ENCODE assay signal across 25 cellular contexts in the genomic region with DNA sequence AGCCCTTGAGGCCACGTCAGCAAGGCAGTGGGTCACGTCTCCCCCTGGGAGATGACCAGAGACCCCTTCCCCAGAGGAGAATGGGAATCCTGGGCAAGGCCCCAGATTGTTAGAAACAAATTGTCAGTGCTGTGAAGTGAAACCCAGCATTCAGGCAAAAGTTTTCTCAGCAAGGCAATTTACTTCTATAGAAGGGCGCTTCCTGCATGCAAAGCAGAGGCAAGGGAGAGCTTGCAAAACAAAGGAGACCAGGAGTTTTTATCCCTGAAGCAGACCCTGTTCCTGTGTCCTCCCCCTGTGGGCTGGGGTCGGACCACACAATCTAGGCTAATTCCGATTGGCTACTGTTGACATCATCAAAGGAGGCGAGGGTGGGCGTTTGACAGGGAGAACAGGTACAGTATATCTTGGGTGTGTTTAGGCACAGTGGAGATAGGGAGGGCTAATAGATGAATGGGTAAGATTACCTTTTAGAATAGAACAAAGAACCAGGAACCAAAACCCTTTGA.
"Had no signal": no experiment of that assay in that cellular context is flagged by ENCODE, and none has a peak within 500 bp of the region (broad histone marks: within the 10 kb centered on the region; RNA-seq: fewer than 3 reads in every experiment).

No MANE protein-coding gene starts in this region.

- DNase-seq: activated CD4-positive, alpha-beta T cell treated with anti-CD3 and anti-CD28 coated beads for 48 hours; activated CD4-positive, alpha-beta T cell treated with anti-CD3 and anti-CD28 coated beads, Interleukin-2, amount 50 U/mL, for 48 hours; activated CD8-positive, alpha-beta memory T cell treated with anti-CD3 and anti-CD28 coated beads for 24 hours; activated effector memory CD4-positive, alpha-beta T cell treated with Interleukin-2 at 50 U/mL for 16 hours; activated naive CD4-positive, alpha-beta T cell treated with Interleukin-2 at 50 U/mL for 16 hours; adrenal gland; aorta; body of pancreas; dorsolateral prefrontal cortex; effector memory CD4-positive, alpha-beta T cell; kidney; left colon; mammary epithelial cell; stimulated activated CD4-positive, alpha-beta T cell treated with anti-CD3 and anti-CD28 coated beads, Interleukin-15, amount 100 ng/mL, for 24 hours; stimulated activated CD4-positive, alpha-beta T cell treated with anti-CD3 and anti-CD28 coated beads, Interleukin-2, amount 100 ng/mL, for 24 hours; stimulated activated naive CD4-positive, alpha-beta T cell treated with Interleukin-2 at 50 U/mL for 16 hours; T-helper 17 cell had no signal

- H2AFZ ChIP-seq: hepatocyte had no signal

- H3K27me3 Mint-ChIP-seq: activated naive CD8-positive, alpha-beta T cell; T-helper 17 cell had no signal

- H3K27ac ChIP-seq: adrenal gland, body of pancreas, cardiac muscle cell, coronary artery, dorsolateral prefrontal cortex, gastroesophageal sphincter, hepatocyte, right atrium auricular region, tibial nerve had no signal

- H3K4me3 Mint-ChIP-seq: activated naive CD8-positive, alpha-beta T cell; T-helper 17 cell had no signal

- H3K4me1 ChIP-seq: adrenal gland, body of pancreas, right atrium auricular region had no signal

- H3K4me3 ChIP-seq: adrenal gland, body of pancreas, cardiac muscle cell, coronary artery, dorsolateral prefrontal cortex, gastroesophageal sphincter, hepatocyte, right atrium auricular region, tibial nerve had no signal

- H3K79me2 ChIP-seq: hepatocyte had no signal

- FAIRE-seq: endothelial cell of umbilical vein, kidney had no signal

- H3K4me2 ChIP-seq: hepatocyte had no signal

- H3K27me3 ChIP-seq: adrenal gland, body of pancreas, cardiac muscle cell, dorsolateral prefrontal cortex, gastroesophageal sphincter, hepatocyte, right atrium auricular region, tibial nerve had no signal

- H3K27ac Mint-ChIP-seq: activated naive CD8-positive, alpha-beta T cell; T-helper 17 cell had no signal

- H3K36me3 ChIP-seq: adrenal gland, cardiac muscle cell, right atrium auricular region had no signal
